Comparison of ENCODE assay signal across 9 cellular contexts in the genomic region with DNA sequence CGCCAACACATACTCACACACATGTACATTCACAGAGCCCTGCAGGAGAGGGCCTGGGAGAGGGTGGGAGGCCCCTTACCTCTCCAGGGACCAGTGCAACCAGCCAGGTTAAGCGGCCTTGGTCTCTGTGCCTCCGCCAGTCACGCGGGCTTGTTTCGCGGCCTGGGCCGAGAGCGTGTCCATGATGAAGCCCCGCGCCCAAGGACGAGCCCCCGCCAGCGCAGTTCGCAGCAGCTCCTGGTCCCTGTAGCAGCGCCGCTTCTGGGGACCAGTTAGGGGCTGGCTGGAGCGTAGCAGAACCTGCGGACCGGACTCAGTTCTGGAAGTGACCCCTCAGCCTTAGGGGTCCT. TPM values are rescaled to one million over a fixed set of nuclear protein-coding genes. Genes with fewer than 3 reads are reported as not detected.
DNase-seq lines count a peak whose midpoint lies in the region; ATAC-seq, FAIRE-seq and TF ChIP-seq lines count a peak whose summit lies in the region.
"Had no signal": no experiment of that assay in that cellular context is flagged by ENCODE, and none has a peak within 500 bp of the region (broad histone marks: within the 10 kb centered on the region; RNA-seq: fewer than 3 reads in every experiment).

No MANE protein-coding gene starts in this region.

- no peaks in the 10 kb centered on the region for H3K9me3 Mint-ChIP-seq in MCF 10A (ENCODE audit: unreplicated experiment)

- no TSS peak for BruUV-seq in MCF 10A (replicated peaks; lab: Mats Ljungman, UMichigan)

- TF ChIP-seq RAD21 in A549 (conservative IDR thresholded peaks at IDR 0.05 in 1 of 2, IDR thresholded peaks at IDR 0.05 in 1 of 2), result no peak

- H3K4me3 ChIP-seq in A549 (no peak overlapping the region), HUES64 (ENCODE audit: low read length) (peak overlapping the region; percentile 64), mesendoderm (ENCODE audit: low read length) (peak overlapping the region; percentile 20)

- DNase-seq in A549 (ENCODE audit: low read depth in 1 of 2, low spot score in 1 of 2) (no peak), MCF 10A (ENCODE audit: unreplicated experiment) (no peak), mesendoderm (no peak)
- DNase-seq in activated CD4-positive, CD25-positive, alpha-beta regulatory T cell (lab: John Stamatoyannopoulos, UW), result no peak

- no peak overlapping the region for H4K8ac ChIP-seq in mesendoderm (ENCODE audit: low read depth, low read length)

- peak overlapping the region; percentile 53 for H3K18ac ChIP-seq in mesendoderm (ENCODE audit: low read length)

- no peak for FAIRE-seq in A549 (lab: Jason Lieb, UNC)

- 97% methylated on average over 12 of the region's 20 CpGs for WGBS in A549 (ENCODE audit: missing lambda C conversion rate)
- WGBS in HUES64, result 4% methylated on average over 19 of the region's 20 CpGs
- WGBS in mesendoderm (ENCODE audit: extremely low coverage, insufficient coverage, low lambda C conversion rate), result no CpG with 5 or more reads among the region's 20 CpGs

- H3K23ac ChIP-seq in mesendoderm (ENCODE audit: low read length), result peak overlapping the region; percentile 68

- H3K9me3 ChIP-seq in A549, result no peaks in the 10 kb centered on the region
- no peaks in the 10 kb centered on the region for H3K9me3 ChIP-seq in HUES64 (ENCODE audit: insufficient read depth, low read depth, low read length)

- H2AK5ac ChIP-seq in mesendoderm (ENCODE audit: low read length), result no peak overlapping the region

- peaks cover 46% of the 10 kb centered on the region for H3K4me1 ChIP-seq in A549
- H3K4me1 ChIP-seq in HUES64 (ENCODE audit: insufficient read depth, low read length), result peaks cover 10% of the 10 kb centered on the region
- H3K4me1 ChIP-seq in mesendoderm (ENCODE audit: control insufficient read depth, low read depth, low read length), result no peaks in the 10 kb centered on the region

- no peak for TF ChIP-seq EP300 in A549 (IDR thresholded peaks at IDR 0.05)

- no peak overlapping the region for H2BK120ac ChIP-seq in mesendoderm (ENCODE audit: low read depth, low read length)

- peak overlapping the region; percentile 68 for H3K4me3 Mint-ChIP-seq in MCF 10A (ENCODE audit: unreplicated experiment)

- no peaks in the 10 kb centered on the region for H3K27me3 Mint-ChIP-seq in MCF 10A (ENCODE audit: insufficient read depth, unreplicated experiment)

- H2BK5ac ChIP-seq in mesendoderm (ENCODE audit: low read length), result peak overlapping the region; percentile 10

- H3K27ac Mint-ChIP-seq in MCF 10A (ENCODE audit: low read depth, unreplicated experiment), result no peak overlapping the region

- CTCF ChIA-PET in A549 (lab: Yijun Ruan, JAX) (interaction anchor here (0.6 to 4.8 kb wide), 13 partner anchors 8 to 83 kb away, joined by 3 to 45 read pairs (median 6); a partner anchor contains a TSS), MCF 10A (lab: Yijun Ruan, JAX) (interaction anchor here (0.8 to 1.9 kb wide), 3 partner anchors 9 to 79 kb away, joined by 3 to 10 read pairs (median 4); no protein-coding TSS in a partner anchor)

- H3K56ac ChIP-seq in mesendoderm (ENCODE audit: low read length), result peak overlapping the region; percentile 96

- no peak overlapping the region for H3K4ac ChIP-seq in mesendoderm (ENCODE audit: low read depth, low read length)

- H2BK15ac ChIP-seq in mesendoderm (replicated peaks; ENCODE audit: low read depth), result no peak overlapping the region

- no peak for ATAC-seq in A549
- ATAC-seq in GM21528 (IDR thresholded peaks at IDR 0.05; ENCODE audit: low FRiP score, unreplicated experiment), result no peak
- no peak for ATAC-seq in HG03108 (IDR thresholded peaks at IDR 0.05; ENCODE audit: unreplicated experiment)
- no peak for ATAC-seq in GM19324 (IDR thresholded peaks at IDR 0.05; ENCODE audit: low FRiP score, unreplicated experiment)

- peaks cover 13% of the 10 kb centered on the region for H3K4me1 Mint-ChIP-seq in MCF 10A (ENCODE audit: insufficient read depth, unreplicated experiment)

- intact Hi-C loops in MCF 10A (cut with micrococcal nuclease), result no loop called here

- POLR2A ChIA-PET in A549 (lab: Yijun Ruan, JAX), result interaction anchor here (1.5 to 3.4 kb wide), 3 partner anchors 17 to 96 kb away, joined by 3 to 16 read pairs (median 11); a partner anchor contains a TSS
- POLR2A ChIA-PET in MCF 10A (lab: Yijun Ruan, JAX), result interaction anchor here (1.2 to 1.3 kb wide), 3 partner anchors 10 to 52 kb away, joined by 3 to 4 read pairs (median 4); a partner anchor contains a TSS

- H3K4me2 ChIP-seq in A549 (peak overlapping the region; percentile 81), mesendoderm (ENCODE audit: low read length) (peak overlapping the region; percentile 98)

- TF ChIP-seq CTCF in A549 (IDR thresholded peaks at IDR 0.05) (no peak), MCF 10A (IDR thresholded peaks at IDR 0.05; ENCODE audit: unreplicated experiment) (no peak)

- H3K36me3 ChIP-seq in HUES64 (ENCODE audit: insufficient read depth, low read length) (peaks cover 11% of the 10 kb centered on the region), mesendoderm (ENCODE audit: control insufficient read depth, insufficient read depth, low read length) (no peaks in the 10 kb centered on the region)

- H3K9ac ChIP-seq in HUES64 (ENCODE audit: low read depth, low read length), result peak overlapping the region; percentile 78
- peak overlapping the region; percentile 65 for H3K9ac ChIP-seq in mesendoderm (ENCODE audit: low read length)

- no peaks in the 10 kb centered on the region for H3K79me2 ChIP-seq in mesendoderm (ENCODE audit: control insufficient read depth, insufficient read depth, low read length)

- no peaks in the 10 kb centered on the region for H3K79me1 ChIP-seq in mesendoderm (ENCODE audit: low read length)

- no peaks in the 10 kb centered on the region for H3K27me3 ChIP-seq in HUES64 (ENCODE audit: insufficient read depth, low read length)
- H3K27me3 ChIP-seq in mesendoderm (ENCODE audit: insufficient read depth, low read length, poor library complexity), result no peaks in the 10 kb centered on the region

- TF ChIP-seq POLR2A in A549 (IDR thresholded peaks at IDR 0.05; ENCODE audit: low read length), result no peak

- H3K27ac ChIP-seq in A549 (peak overlapping the region; percentile 79 to 94; a peak in 4 of 6 replicates), HUES64 (ENCODE audit: low read depth, low read length) (peak overlapping the region; percentile 67), mesendoderm (ENCODE audit: low read depth, low read length) (no peak overlapping the region)

- no peaks in the 10 kb centered on the region for H3K36me3 Mint-ChIP-seq in MCF 10A (ENCODE audit: insufficient read depth, unreplicated experiment)

- H4K5ac ChIP-seq in mesendoderm (ENCODE audit: low read length), result no peak overlapping the region

TF ChIP-seq in A549, 52 proteins besides CTCF, POLR2A, EP300 and RAD21:
- TF ChIP-seq CHD4 (IDR thresholded peaks at IDR 0.05; ENCODE audit: borderline replicate concordance) (no peak), KDM1A (IDR thresholded peaks at IDR 0.05; ENCODE audit: low read depth) (no peak), NR3C1 (IDR thresholded peaks at IDR 0.05) (no peak), FOSB (CRISPR knock-in tag; IDR thresholded peaks at IDR 0.05) (no peak)

RNA-seq across cellular contexts. Expression of a gene that starts 7.3 kb away (rescaled TPM):
- 0.53 and 0.54 TPM in 2 replicates for polyA plus RNA-seq in A549 (2011; rRNA removed)
- polyA plus RNA-seq in A549 (2012; cell fraction: cytosol; rRNA removed), result 0.31 and 0.42 TPM in 2 replicates
- 1.9 and 2.3 TPM in 2 replicates for polyA plus RNA-seq in A549 (2012; cell fraction: nucleus; rRNA removed)
- 0.58 to 2.0 TPM (median 1.8 TPM) in 3 replicates for polyA plus RNA-seq in A549 (2017; fragmentation: RNase III; extraction: RNeasy Plus Mini Kit Qiagen cat#74134 plus additional on column Dnase treatment)
- polyA minus RNA-seq in A549 (2011; rRNA and poly(A)+ RNA removed), result 0.29 TPM in 2 replicates
- 0.85 TPM for polyA plus RNA-seq in HUES64 (2013, experiment 1 of 2)
- 1.0 TPM for polyA plus RNA-seq in HUES64 (2013, experiment 2 of 2)
- 0.34 TPM in 1 of 2 replicates, not detected in the other for total RNA-seq in MCF 10A (2022)
- polyA plus RNA-seq in mesendoderm (2013, experiment 1 of 2), result 0.65 TPM
- 0.62 TPM for polyA plus RNA-seq in mesendoderm (2013, experiment 2 of 2)

RNA-seq across cellular contexts. Expression of a gene that starts 11.3 kb away (rescaled TPM):
- 0.03 and 0.04 TPM in 2 replicates for polyA plus RNA-seq in A549 (2011; rRNA removed)
- polyA plus RNA-seq in A549 (2012; cell fraction: cytosol; rRNA removed), result 0.03 TPM in 2 replicates
- polyA plus RNA-seq in A549 (2012; cell fraction: nucleus; rRNA removed), result 0.12 TPM in 1 of 2 replicates, not detected in the other
- polyA plus RNA-seq in A549 (2017; fragmentation: RNase III; extraction: RNeasy Plus Mini Kit Qiagen cat#74134 plus additional on column Dnase treatment), result not detected in 3 replicates
- polyA minus RNA-seq in A549 (2011; rRNA and poly(A)+ RNA removed), result not detected in 2 replicates
- polyA plus RNA-seq in HUES64 (2013, experiment 1 of 2), result 24.8 TPM
- 24.1 TPM for polyA plus RNA-seq in HUES64 (2013, experiment 2 of 2)
- not detected in 2 replicates for total RNA-seq in MCF 10A (2022)
- 19.6 TPM for polyA plus RNA-seq in mesendoderm (2013, experiment 1 of 2)
- polyA plus RNA-seq in mesendoderm (2013, experiment 2 of 2), result 20.3 TPM

RNA-seq across cellular contexts. Expression of a gene that starts 17.6 kb away (rescaled TPM):
- polyA plus RNA-seq in A549 (2011; rRNA removed) (299 and 300 TPM in 2 replicates), A549 (2017; fragmentation: RNase III; extraction: RNeasy Plus Mini Kit Qiagen cat#74134 plus additional on column Dnase treatment) (318 to 335 TPM (median 330 TPM) in 3 replicates)
- polyA plus RNA-seq in A549 (2012; cell fraction: cytosol; rRNA removed), result 350 and 365 TPM in 2 replicates
- polyA plus RNA-seq in A549 (2012; cell fraction: nucleus; rRNA removed), result 185 and 215 TPM in 2 replicates
- polyA minus RNA-seq in A549 (2011; rRNA and poly(A)+ RNA removed), result 298 and 520 TPM in 2 replicates
- polyA plus RNA-seq in HUES64 (2013, experiment 1 of 2), result 219 TPM
- 220 TPM for polyA plus RNA-seq in HUES64 (2013, experiment 2 of 2)
- 253 and 259 TPM in 2 replicates for total RNA-seq in MCF 10A (2022)
- polyA plus RNA-seq in mesendoderm (2013, experiment 1 of 2), result 199 TPM
- 201 TPM for polyA plus RNA-seq in mesendoderm (2013, experiment 2 of 2)

RNA-seq across cellular contexts. Expression of a gene that starts 17.6 kb away (rescaled TPM):
- polyA plus RNA-seq in A549 (2011; rRNA removed), result 8.4 and 10.9 TPM in 2 replicates
- 9.1 and 9.6 TPM in 2 replicates for polyA plus RNA-seq in A549 (2012; cell fraction: cytosol; rRNA removed)
- 17.3 and 21.7 TPM in 2 replicates for polyA plus RNA-seq in A549 (2012; cell fraction: nucleus; rRNA removed)
- 12.0 to 12.1 TPM (median 12.0 TPM) in 3 replicates for polyA plus RNA-seq in A549 (2017; fragmentation: RNase III; extraction: RNeasy Plus Mini Kit Qiagen cat#74134 plus additional on column Dnase treatment)
- 18.8 and 20.0 TPM in 2 replicates for polyA minus RNA-seq in A549 (2011; rRNA and poly(A)+ RNA removed)
- polyA plus RNA-seq in HUES64 (2013, experiment 1 of 2), result 7.9 TPM
- polyA plus RNA-seq in HUES64 (2013, experiment 2 of 2), result 7.2 TPM
- 22.2 and 27.3 TPM in 2 replicates for total RNA-seq in MCF 10A (2022)
- polyA plus RNA-seq in mesendoderm (2013, experiment 1 of 2), result 7.2 TPM
- 7.4 TPM for polyA plus RNA-seq in mesendoderm (2013, experiment 2 of 2)

RNA-seq across cellular contexts. Expression of a gene that starts 30.9 kb away (rescaled TPM):
- polyA plus RNA-seq in A549 (2011; rRNA removed), result not detected in 2 replicates
- polyA plus RNA-seq in A549 (2012; cell fraction: cytosol; rRNA removed), result not detected in 2 replicates
- not detected in 2 replicates for polyA plus RNA-seq in A549 (2012; cell fraction: nucleus; rRNA removed)
- not detected in 3 replicates for polyA plus RNA-seq in A549 (2017; fragmentation: RNase III; extraction: RNeasy Plus Mini Kit Qiagen cat#74134 plus additional on column Dnase treatment)
- polyA minus RNA-seq in A549 (2011; rRNA and poly(A)+ RNA removed), result not detected in 2 replicates
- not detected for polyA plus RNA-seq in HUES64 (2013, experiment 1 of 2)
- polyA plus RNA-seq in HUES64 (2013, experiment 2 of 2), result not detected
- not detected in 2 replicates for total RNA-seq in MCF 10A (2022)
- polyA plus RNA-seq in mesendoderm (2013, experiment 1 of 2), result not detected
- polyA plus RNA-seq in mesendoderm (2013, experiment 2 of 2), result not detected
- total RNA-seq: mesenteric fat pad had no signal
